8 cellular contexts compared by ENCODE assay signal in genomic region chr11:45045692-45046471, GRCh38.
DNase-seq lines count a peak whose midpoint lies in the region; ATAC-seq and TF ChIP-seq lines count a peak whose summit lies in the region.

No MANE protein-coding gene starts in this region.

- POLR2A ChIA-PET in activated CD8-positive, alpha-beta T cell treated with anti-CD3 and anti-CD28 coated beads for 36 hours (lab: Charles Lee) = interaction anchor here (1.0 kb wide), 1 partner anchor 22 kb away, joined by 3 read pairs; no protein-coding TSS in a partner anchor

- no peak overlapping the region for H3K4me3 Mint-ChIP-seq in activated CD8-positive, alpha-beta T cell treated with anti-CD3 and anti-CD28 coated beads for 36 hours
- H3K4me3 Mint-ChIP-seq in stimulated activated effector memory CD8-positive, alpha-beta T cell treated with anti-CD3 and anti-CD28 coated beads, Interleukin-12 subunit alpha, Interleukin-12 subunit beta, amount 100 ng/mL, for 72 hours = no peak overlapping the region

- H3K27me3 Mint-ChIP-seq in activated CD8-positive, alpha-beta T cell treated with anti-CD3 and anti-CD28 coated beads for 36 hours = no peaks in the 10 kb centered on the region

- H3K36me3 Mint-ChIP-seq in activated CD8-positive, alpha-beta T cell treated with anti-CD3 and anti-CD28 coated beads for 36 hours (ENCODE audit: low read depth) = no peaks in the 10 kb centered on the region
- no peaks in the 10 kb centered on the region for H3K36me3 Mint-ChIP-seq in stimulated activated effector memory CD8-positive, alpha-beta T cell treated with anti-CD3 and anti-CD28 coated beads, Interleukin-12 subunit alpha, Interleukin-12 subunit beta, amount 100 ng/mL, for 72 hours

- TF ChIP-seq CTCF in activated CD8-positive, alpha-beta T cell treated with anti-CD3 and anti-CD28 coated beads for 36 hours (IDR thresholded peaks at IDR 0.05) = no peak
- TF ChIP-seq CTCF in right atrium auricular region (IDR thresholded peaks at IDR 0.05) = no peak

- peak; percentile 72 for ATAC-seq in activated CD8-positive, alpha-beta T cell treated with anti-CD3 and anti-CD28 coated beads for 36 hours
- peak; percentile 87 for ATAC-seq in stimulated activated effector memory CD8-positive, alpha-beta T cell treated with anti-CD3 and anti-CD28 coated beads, Interleukin-12 subunit alpha, Interleukin-12 subunit beta, amount 100 ng/mL, for 72 hours
- ATAC-seq in HG03342 (IDR thresholded peaks at IDR 0.05; ENCODE audit: unreplicated experiment) (no peak), GM18870 (IDR thresholded peaks at IDR 0.05; ENCODE audit: unreplicated experiment) (no peak)

- no peaks in the 10 kb centered on the region for H3K9me3 Mint-ChIP-seq in activated CD8-positive, alpha-beta T cell treated with anti-CD3 and anti-CD28 coated beads for 36 hours
- no peaks in the 10 kb centered on the region for H3K9me3 Mint-ChIP-seq in stimulated activated effector memory CD8-positive, alpha-beta T cell treated with anti-CD3 and anti-CD28 coated beads, Interleukin-12 subunit alpha, Interleukin-12 subunit beta, amount 100 ng/mL, for 72 hours

- no peaks in the 10 kb centered on the region for H3K9me3 ChIP-seq in right atrium auricular region

- H3K4me1 Mint-ChIP-seq in activated CD8-positive, alpha-beta T cell treated with anti-CD3 and anti-CD28 coated beads for 36 hours (ENCODE audit: low read depth) = peaks cover 5% of the 10 kb centered on the region
- peaks cover 13% of the 10 kb centered on the region for H3K4me1 Mint-ChIP-seq in stimulated activated effector memory CD8-positive, alpha-beta T cell treated with anti-CD3 and anti-CD28 coated beads, Interleukin-12 subunit alpha, Interleukin-12 subunit beta, amount 100 ng/mL, for 72 hours

- H3K4me3 ChIP-seq in right atrium auricular region = no peak overlapping the region

- intact Hi-C loops in activated CD8-positive, alpha-beta T cell treated with anti-CD3 and anti-CD28 coated beads for 36 hours (cut with micrococcal nuclease) = no loop called here

- DNase-seq in NCI-H146 (lab: John Stamatoyannopoulos, UW) = peak; percentile 22
- DNase-seq in NCI-H146 treated with DMSO at 0.1 percent for 48 hours (lab: John Stamatoyannopoulos, UW; ENCODE audit: unreplicated experiment) = no peak
- peak; percentile 38 for DNase-seq in activated CD8-positive, alpha-beta T cell treated with anti-CD3 and anti-CD28 coated beads for 36 hours
- DNase-seq in right atrium auricular region (ENCODE audit: low spot score) = peak; percentile 79
- DNase-seq in stimulated activated effector memory CD8-positive, alpha-beta T cell treated with anti-CD3 and anti-CD28 coated beads, Interleukin-12 subunit alpha, Interleukin-12 subunit beta, amount 100 ng/mL, for 72 hours (ENCODE audit: low spot score in 2 of 2) = peak in 1 of 2 donors; percentile 7
- DNase-seq in iPS-NIHi11 (ENCODE audit: low spot score) = no peak

- no peaks in the 10 kb centered on the region for H3K36me3 ChIP-seq in right atrium auricular region

- H3K27ac Mint-ChIP-seq in activated CD8-positive, alpha-beta T cell treated with anti-CD3 and anti-CD28 coated beads for 36 hours = peak overlapping the region; percentile 44
- peak overlapping the region; percentile 90 for H3K27ac Mint-ChIP-seq in stimulated activated effector memory CD8-positive, alpha-beta T cell treated with anti-CD3 and anti-CD28 coated beads, Interleukin-12 subunit alpha, Interleukin-12 subunit beta, amount 100 ng/mL, for 72 hours

- H3K4me1 ChIP-seq in right atrium auricular region = peaks cover 0 to 43% of the 10 kb centered on the region in 2 donors

- CTCF ChIA-PET in activated CD8-positive, alpha-beta T cell treated with anti-CD3 and anti-CD28 coated beads for 36 hours (lab: Charles Lee) = interaction anchor here (1.0 kb wide), 1 partner anchor 110 kb away, joined by 3 read pairs; no protein-coding TSS in a partner anchor

- peak overlapping the region; percentile 46 to 49 for H3K27ac ChIP-seq in right atrium auricular region

- H3K27me3 ChIP-seq in right atrium auricular region = no peaks in the 10 kb centered on the region

Comparison
In these comparisons a context has a peak if more than half of its experiments do, and no peak if none do; other contexts are left out.
1. DNase-seq: peak in NCI-H146 (single experiment), activated CD8-positive, alpha-beta T cell treated with anti-CD3 and anti-CD28 coated beads for 36 hours (single experiment) and right atrium auricular region (single experiment); none in NCI-H146 treated with DMSO at 0.1 percent for 48 hours (single experiment) and iPS-NIHi11 (single experiment).
2. ATAC-seq: peak in activated CD8-positive, alpha-beta T cell treated with anti-CD3 and anti-CD28 coated beads for 36 hours (single experiment) and stimulated activated effector memory CD8-positive, alpha-beta T cell treated with anti-CD3 and anti-CD28 coated beads, Interleukin-12 subunit alpha, Interleukin-12 subunit beta, amount 100 ng/mL, for 72 hours (single experiment); none in HG03342 (single experiment) and GM18870 (single experiment).